ENCODE assay signal across 10 cellular contexts in the genomic region with DNA sequence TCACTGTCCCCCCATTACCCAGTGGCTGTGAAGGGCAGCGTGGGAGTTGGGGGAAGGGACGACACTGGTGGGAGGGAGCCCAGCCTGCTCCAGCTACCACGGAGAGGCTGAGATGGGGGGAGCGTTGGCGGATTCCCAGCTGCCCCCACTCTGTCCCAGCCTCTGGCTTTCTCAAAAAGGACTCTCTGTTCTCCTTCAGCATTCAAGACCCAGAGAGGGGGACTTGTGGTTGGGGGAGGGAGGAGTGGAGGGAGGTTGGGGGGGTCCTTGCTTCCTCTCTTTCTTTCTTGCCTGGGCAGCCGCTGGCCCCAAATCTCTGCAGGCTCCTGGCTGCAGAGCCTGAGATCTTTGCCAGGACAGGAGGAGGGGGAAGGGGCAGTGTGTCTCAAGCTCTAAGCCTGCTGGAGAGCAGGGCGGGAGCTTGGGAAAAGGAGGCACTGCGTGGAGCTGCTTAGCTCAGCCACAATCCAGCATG. TPM values are rescaled to one million over a fixed set of nuclear protein-coding genes. Genes with fewer than 3 reads are reported as not detected.
DNase-seq lines count a peak whose midpoint lies in the region.
"Had no signal": no experiment of that assay in that cellular context is flagged by ENCODE, and none has a peak within 500 bp of the region (broad histone marks: within the 10 kb centered on the region; RNA-seq: fewer than 3 reads in every experiment).

No MANE protein-coding gene starts in this region.

- no peaks in the 10 kb centered on the region for H3K9me3 ChIP-seq in MG63
- no peaks in the 10 kb centered on the region for H3K9me3 ChIP-seq in ectodermal cell (ENCODE audit: control insufficient read depth, low read length)
- H3K9me3 ChIP-seq in subcutaneous abdominal adipose tissue (ENCODE audit: control insufficient read depth in 5 of 5, low read length in 5 of 5), result no peaks in the 10 kb centered on the region

- no peaks in the 10 kb centered on the region for H3K27me3 ChIP-seq in MG63
- H3K27me3 ChIP-seq in ectodermal cell (ENCODE audit: control insufficient read depth, insufficient read depth, low read length, poor library complexity, severe bottlenecking), result no peaks in the 10 kb centered on the region
- no peaks in the 10 kb centered on the region for H3K27me3 ChIP-seq in subcutaneous abdominal adipose tissue (ENCODE audit: control insufficient read depth in 5 of 5, insufficient read depth in 4 of 5, low read length in 5 of 5)

- peak overlapping the region; percentile 36 for H3K27ac ChIP-seq in ectodermal cell (ENCODE audit: insufficient read depth, low read depth, low read length, poor library complexity, severe bottlenecking)
- peak overlapping the region; percentile 62 for H3K27ac ChIP-seq in subcutaneous abdominal adipose tissue (ENCODE audit: low read depth, low read length)

- WGBS in ectodermal cell, 2 experiments, result 16 to 22% methylated on average over 7 to 8 of the region's 8 CpGs

- no peak overlapping the region for H3K9ac ChIP-seq in subcutaneous abdominal adipose tissue (ENCODE audit: low read length in 5 of 5)

- H3K4me1 ChIP-seq in ectodermal cell (ENCODE audit: control insufficient read depth, insufficient read depth, low read length) (peaks cover 49% of the 10 kb centered on the region), subcutaneous abdominal adipose tissue (ENCODE audit: control insufficient read depth in 5 of 5, insufficient read depth in 5 of 5, low read length in 5 of 5) (peaks cover 2 to 51% (median 44%) of the 10 kb centered on the region in 5 donors)

- H3K36me3 ChIP-seq in MG63 (no peaks in the 10 kb centered on the region), ectodermal cell (ENCODE audit: control insufficient read depth, insufficient read depth, low read length) (peaks cover 19% of the 10 kb centered on the region), subcutaneous abdominal adipose tissue (ENCODE audit: control insufficient read depth in 5 of 5, insufficient read depth in 5 of 5, low read length in 5 of 5) (no peaks in the 10 kb centered on the region)

- H3K4me3 ChIP-seq in MG63 (no peak overlapping the region), ectodermal cell (ENCODE audit: insufficient read depth, low read depth, low read length) (peak overlapping the region; percentile 57), subcutaneous abdominal adipose tissue (ENCODE audit: low read depth in 1 of 5, low read length in 5 of 5) (peak overlapping the region in 2 of 5 donors; percentile 45 to 48)

- DNase-seq in MG63, result peak; percentile 73
- DNase-seq in left kidney (ENCODE audit: low read depth, low spot score), result peak; percentile 68
- DNase-seq in 8988T, result no peak
- DNase-seq in activated CD4-positive, alpha-beta T cell treated with anti-CD3 and anti-CD28 coated beads for 1 hour, result no peak
- no peak for DNase-seq in amniotic stem cell (lab: John Stamatoyannopoulos, UW)
- DNase-seq in NCI-H510A treated with DMSO at 0.1 percent for 48 hours (lab: John Stamatoyannopoulos, UW), result no peak
- DNase-seq: NCI-H774 had no signal

RNA-seq across cellular contexts. Expression of a gene that starts 2.2 kb away (rescaled TPM):
- not detected in 2 replicates for total RNA-seq in MG63 (2014; rRNA removed; shearing (Covaris generic); ENCODE audit: low replicate concordance)
- 233 TPM for polyA plus RNA-seq in ectodermal cell (2013, experiment 1 of 4)
- 231 TPM for polyA plus RNA-seq in ectodermal cell (2013, experiment 2 of 4)
- 158 TPM for polyA plus RNA-seq in ectodermal cell (2013, experiment 3 of 4)
- 174 TPM for polyA plus RNA-seq in ectodermal cell (2013, experiment 4 of 4)

RNA-seq across cellular contexts. Expression of a gene that starts 19.3 kb away (rescaled TPM):
- 18.0 and 20.2 TPM in 2 replicates for total RNA-seq in MG63 (2014; rRNA removed; shearing (Covaris generic); ENCODE audit: low replicate concordance)
- 16.7 TPM for polyA plus RNA-seq in ectodermal cell (2013, experiment 1 of 4)
- 18.6 TPM for polyA plus RNA-seq in ectodermal cell (2013, experiment 2 of 4)
- polyA plus RNA-seq in ectodermal cell (2013, experiment 3 of 4), result 15.9 TPM
- polyA plus RNA-seq in ectodermal cell (2013, experiment 4 of 4), result 19.0 TPM

RNA-seq across cellular contexts. Expression of a gene that starts 33.7 kb away (rescaled TPM):
- not detected in 2 replicates for total RNA-seq in MG63 (2014; rRNA removed; shearing (Covaris generic); ENCODE audit: low replicate concordance)
- polyA plus RNA-seq in ectodermal cell (2013, experiment 1 of 4), result 0.93 TPM
- polyA plus RNA-seq in ectodermal cell (2013, experiment 2 of 4), result 1.0 TPM
- polyA plus RNA-seq in ectodermal cell (2013, experiment 3 of 4), result 0.85 TPM
- polyA plus RNA-seq in ectodermal cell (2013, experiment 4 of 4), result 1.1 TPM

RNA-seq across cellular contexts. Expression of a gene that starts 36.4 kb away (rescaled TPM):
- not detected in 2 replicates for total RNA-seq in MG63 (2014; rRNA removed; shearing (Covaris generic); ENCODE audit: low replicate concordance)
- polyA plus RNA-seq in ectodermal cell (2013, experiment 1 of 4), result not detected
- polyA plus RNA-seq in ectodermal cell (2013, experiment 2 of 4), result not detected
- not detected for polyA plus RNA-seq in ectodermal cell (2013, experiment 3 of 4)
- polyA plus RNA-seq in ectodermal cell (2013, experiment 4 of 4), result 0.08 TPM
- total RNA-seq: mesenteric fat pad had no signal

RNA-seq across cellular contexts. Expression of a gene that starts 47.8 kb away (rescaled TPM):
- total RNA-seq in MG63 (2014; rRNA removed; shearing (Covaris generic); ENCODE audit: low replicate concordance), result not detected in 2 replicates
- not detected for polyA plus RNA-seq in ectodermal cell (2013, experiment 1 of 4)
- polyA plus RNA-seq in ectodermal cell (2013, experiment 2 of 4), result 0.09 TPM
- polyA plus RNA-seq in ectodermal cell (2013, experiment 3 of 4), result 0.16 TPM
- 0.08 TPM for polyA plus RNA-seq in ectodermal cell (2013, experiment 4 of 4)

Comparison
In these comparisons a context has a peak if more than half of its experiments do, and no peak if none do; other contexts are left out.
1. DNase-seq: peak in MG63 (single experiment) and left kidney (single experiment); none in 8988T (single experiment), activated CD4-positive, alpha-beta T cell treated with anti-CD3 and anti-CD28 coated beads for 1 hour (single experiment), amniotic stem cell (single experiment) and NCI-H510A treated with DMSO at 0.1 percent for 48 hours (single experiment).